11 cellular contexts compared by ENCODE assay signal in the genomic region with DNA sequence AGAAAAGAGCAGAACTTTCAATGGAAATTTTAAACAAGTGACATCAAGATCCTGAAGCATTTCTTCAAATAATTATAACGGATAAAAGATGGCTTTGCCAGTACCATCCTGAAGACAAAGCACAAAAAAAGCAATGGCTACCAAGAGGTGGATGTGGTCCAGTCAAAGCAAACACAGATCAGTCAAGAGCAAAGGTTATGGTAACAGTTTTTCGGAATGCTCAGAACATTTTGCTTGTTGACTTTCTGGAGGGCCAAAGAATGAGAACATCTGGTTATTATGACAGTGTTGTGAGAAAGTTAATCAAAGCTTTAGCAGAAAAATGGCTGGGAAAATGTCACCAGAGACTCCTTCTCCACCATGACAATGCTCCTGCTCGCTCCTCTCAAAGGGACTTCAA.
"Had no signal": no experiment of that assay in that cellular context is flagged by ENCODE, and none has a peak within 500 bp of the region (broad histone marks: within the 10 kb centered on the region; RNA-seq: fewer than 3 reads in every experiment).

No MANE protein-coding gene starts in this region.

- H3K27ac Mint-ChIP-seq: activated naive CD8-positive, alpha-beta T cell treated with anti-CD3 and anti-CD28 coated beads, Interleukin-2, amount 10 ng/mL, durations not matched to agents 7 days and 5 days; memory B cell; natural killer cell; stimulated activated memory B cell treated with anti-CD40 and anti-IgM and Interleukin-4, amounts not matched to agents 10 μg/mL and 1 μg/mL and 100 μg/mL, for 72 hours had no signal

- H3K36me3 Mint-ChIP-seq: activated naive CD8-positive, alpha-beta T cell treated with anti-CD3 and anti-CD28 coated beads, Interleukin-2, amount 10 ng/mL, durations not matched to agents 7 days and 5 days; memory B cell; natural killer cell; stimulated activated memory B cell treated with anti-CD40 and anti-IgM and Interleukin-4, amounts not matched to agents 10 μg/mL and 1 μg/mL and 100 μg/mL, for 72 hours had no signal

- H3K4me3 Mint-ChIP-seq: activated naive CD8-positive, alpha-beta T cell treated with anti-CD3 and anti-CD28 coated beads, Interleukin-2, amount 10 ng/mL, durations not matched to agents 7 days and 5 days; memory B cell; natural killer cell; stimulated activated memory B cell treated with anti-CD40 and anti-IgM and Interleukin-4, amounts not matched to agents 10 μg/mL and 1 μg/mL and 100 μg/mL, for 72 hours had no signal

- H3K36me3 ChIP-seq: neutrophil had no signal

- DNase-seq: activated CD4-positive, alpha-beta T cell treated with anti-CD3 and anti-CD28 coated beads, Interleukin-2, amount 50 U/mL, for 1 hour; activated naive CD4-positive, alpha-beta T cell; activated T-cell treated with anti-CD3 and anti-CD28 coated beads for 4 hours; natural killer cell; stimulated activated CD4-positive, alpha-beta T cell treated with anti-CD3 and anti-CD28 coated beads, Interleukin-2, amount 100 ng/mL, for 48 hours; trophoblast cell had no signal

- H3K9me3 Mint-ChIP-seq: activated naive CD8-positive, alpha-beta T cell treated with anti-CD3 and anti-CD28 coated beads, Interleukin-2, amount 10 ng/mL, durations not matched to agents 7 days and 5 days; memory B cell; natural killer cell; stimulated activated memory B cell treated with anti-CD40 and anti-IgM and Interleukin-4, amounts not matched to agents 10 μg/mL and 1 μg/mL and 100 μg/mL, for 72 hours had no signal

- H3K27ac ChIP-seq: neutrophil had no signal

- ATAC-seq: left lobe of liver; natural killer cell; stimulated activated memory B cell treated with anti-CD40 and anti-IgM and Interleukin-4, amounts not matched to agents 10 μg/mL and 1 μg/mL and 100 μg/mL, for 72 hours had no signal

- H3K9me3 ChIP-seq: neutrophil had no signal
